In genomic region chr3:106629215-106629832, GRCh38 we compare ENCODE assay signal across 11 cellular contexts.
DNase-seq lines count a peak whose midpoint lies in the region; ATAC-seq and TF ChIP-seq lines count a peak whose summit lies in the region.
"Had no signal": no experiment of that assay in that cellular context is flagged by ENCODE, and none has a peak within 500 bp of the region (broad histone marks: within the 10 kb centered on the region; RNA-seq: fewer than 3 reads in every experiment).

No MANE protein-coding gene starts in this region.

- CTCF ChIA-PET in activated B cell treated with CpG ODN at 0.5 μM for 24 hours (lab: Charles Lee) = interaction anchor here (0.6 kb wide), 1 partner anchor 11 kb away, joined by 3 read pairs; no protein-coding TSS in a partner anchor

- POLR2A ChIA-PET in activated B cell treated with CpG ODN at 0.5 μM for 24 hours (lab: Charles Lee) = no interaction called here

- no peaks in the 10 kb centered on the region for H3K36me3 Mint-ChIP-seq in activated B cell treated with CpG ODN at 0.5 μM for 24 hours (ENCODE audit: low read depth)

- intact Hi-C loops in activated B cell treated with CpG ODN at 0.5 μM for 24 hours (cut with micrococcal nuclease) = no loop called here

- ATAC-seq in GM18508 (IDR thresholded peaks at IDR 0.05; ENCODE audit: insufficient read depth, unreplicated experiment) = peak; percentile 77
- peak; percentile 81 for ATAC-seq in GM21515 (IDR thresholded peaks at IDR 0.05; ENCODE audit: unreplicated experiment)
- ATAC-seq in HG03159 (IDR thresholded peaks at IDR 0.05; ENCODE audit: unreplicated experiment) = peak; percentile 81
- ATAC-seq in activated B cell treated with CpG ODN at 0.5 μM for 24 hours (ENCODE audit: low read depth) = peak; percentile 34
- no peak for ATAC-seq in HG03457 (IDR thresholded peaks at IDR 0.05; ENCODE audit: unreplicated experiment)
- ATAC-seq: heart left ventricle, T-cell had no signal

- peaks cover 6% of the 10 kb centered on the region for H3K9me3 Mint-ChIP-seq in activated B cell treated with CpG ODN at 0.5 μM for 24 hours

- H3K4me3 Mint-ChIP-seq in activated B cell treated with CpG ODN at 0.5 μM for 24 hours = no peak overlapping the region
- H3K4me3 Mint-ChIP-seq: activated T-helper 1 cell treated with anti-CD3 and anti-CD28 coated beads, Interleukin-12 subunit alpha, Interleukin-12 subunit beta, Interleukin-2, Interleukin-4 antibody, amounts not matched to agents 30 ng/mL and 10 ng/mL and 1 ng/mL, durations not matched to agents 14 hours and 24 hours and 36 hours; T-cell had no signal

- no peak for DNase-seq in activated B cell treated with CpG ODN at 0.5 μM for 24 hours
- DNase-seq in amygdala (lab: John Stamatoyannopoulos, UW) = no peak
- no peak for DNase-seq in NCI-H2227 treated with DMSO at 0.1 percent for 48 hours (lab: John Stamatoyannopoulos, UW)
- no peak for DNase-seq in activated T-cell treated with anti-CD3 and anti-CD28 coated beads, Interleukin-2, amount 50 U/mL, for 48 hours
- DNase-seq: heart left ventricle, T-cell had no signal

- no peak for TF ChIP-seq CTCF in activated B cell treated with CpG ODN at 0.5 μM for 24 hours (IDR thresholded peaks at IDR 0.05)

- H3K4me1 Mint-ChIP-seq in activated B cell treated with CpG ODN at 0.5 μM for 24 hours = peaks cover 7% of the 10 kb centered on the region
- H3K4me1 Mint-ChIP-seq: T-cell had no signal

- H3K27ac Mint-ChIP-seq in activated B cell treated with CpG ODN at 0.5 μM for 24 hours = no peak overlapping the region
- H3K27ac Mint-ChIP-seq: activated T-helper 1 cell treated with anti-CD3 and anti-CD28 coated beads, Interleukin-12 subunit alpha, Interleukin-12 subunit beta, Interleukin-2, Interleukin-4 antibody, amounts not matched to agents 30 ng/mL and 10 ng/mL and 1 ng/mL, durations not matched to agents 14 hours and 24 hours and 36 hours; T-cell had no signal

- no peaks in the 10 kb centered on the region for H3K27me3 Mint-ChIP-seq in activated B cell treated with CpG ODN at 0.5 μM for 24 hours
- H3K27me3 Mint-ChIP-seq: T-cell had no signal
